ENCODE assay signal across 15 cellular contexts in genomic region chr1:109806733-109807397, GRCh38. TPM values are rescaled to one million over a fixed set of nuclear protein-coding genes. Genes with fewer than 3 reads are reported as not detected.
DNase-seq lines count a peak whose midpoint lies in the region; ATAC-seq and TF ChIP-seq lines count a peak whose summit lies in the region.
"Had no signal": no experiment of that assay in that cellular context is flagged by ENCODE, and none has a peak within 500 bp of the region (broad histone marks: within the 10 kb centered on the region; RNA-seq: fewer than 3 reads in every experiment).

No MANE protein-coding gene starts in this region.

- H2AK5ac ChIP-seq in IMR-90 (ENCODE audit: low read depth, low read length) = peak overlapping the region; percentile 57

- POLR2A ChIA-PET in IMR-90 (lab: Charles Lee; ENCODE audit: unreplicated experiment) = no interaction called here

- 86% methylated on average over 4 of the region's 6 CpGs; no CpG with 5 or more reads in 1 of the 2 experiments for WGBS in IMR-90 (ENCODE audit: extremely low coverage in 2 of 2, insufficient read length in 1 of 2), 2 experiments

- H3K4me1 ChIP-seq in IMR-90 (ENCODE audit: control insufficient read depth, insufficient read depth, low read length) = peaks cover 11% of the 10 kb centered on the region
- H3K4me1 ChIP-seq in left lung = peaks cover 0 to 33% of the 10 kb centered on the region in 2 donors

- ATAC-seq in IMR-90 (ENCODE audit: low read depth) (no peak), GM21367 (IDR thresholded peaks at IDR 0.05; ENCODE audit: unreplicated experiment) (no peak), left lung (no peak)
- ATAC-seq: T-cell had no signal

- no peaks in the 10 kb centered on the region for H3K36me3 Mint-ChIP-seq in T-helper 2 cell treated with Interferon-gamma antibody and Interleukin-4, amounts not matched to agents 5 μg/mL and 100 μg/mL, for 36 hours (ENCODE audit: low read depth)
- no peaks in the 10 kb centered on the region for H3K36me3 Mint-ChIP-seq in progenitor cell of endocrine pancreas (ENCODE audit: insufficient read depth)
- peaks cover 0 to 2% of the 10 kb centered on the region in 2 donors for H3K36me3 Mint-ChIP-seq in CD14-positive monocyte
- H3K36me3 Mint-ChIP-seq: T-cell had no signal

- H2BK20ac ChIP-seq in IMR-90 (ENCODE audit: low read depth, low read length) = peak overlapping the region; percentile 49; the same call in 1 of the 2 replicates

- H3K27me3 Mint-ChIP-seq in T-helper 2 cell treated with Interferon-gamma antibody and Interleukin-4, amounts not matched to agents 5 μg/mL and 100 μg/mL, for 36 hours (ENCODE audit: low read depth) = no peaks in the 10 kb centered on the region
- H3K27me3 Mint-ChIP-seq in progenitor cell of endocrine pancreas = no peaks in the 10 kb centered on the region
- peaks cover 2 to 3% (median 2%) of the 10 kb centered on the region in 3 donors for H3K27me3 Mint-ChIP-seq in CD14-positive monocyte (ENCODE audit: low read depth in 3 of 3)
- H3K27me3 Mint-ChIP-seq: T-cell had no signal

- H3K18ac ChIP-seq in IMR-90 (ENCODE audit: low read depth, low read length) = no peak overlapping the region

- H3K27me3 ChIP-seq in IMR-90 (ENCODE audit: control insufficient read depth, insufficient read depth, low read length) (no peaks in the 10 kb centered on the region), left lung (no peaks in the 10 kb centered on the region)
- H3K27me3 ChIP-seq: tibial artery had no signal

- H3K4me1 Mint-ChIP-seq in T-helper 2 cell treated with Interferon-gamma antibody and Interleukin-4, amounts not matched to agents 5 μg/mL and 100 μg/mL, for 36 hours (ENCODE audit: low read depth) = peaks cover 56% of the 10 kb centered on the region
- no peaks in the 10 kb centered on the region for H3K4me1 Mint-ChIP-seq in progenitor cell of endocrine pancreas (ENCODE audit: low read depth)
- H3K4me1 Mint-ChIP-seq in CD14-positive monocyte = peaks cover 16% of the 10 kb centered on the region

- in situ Hi-C loops in IMR-90 (cut with MboI; ENCODE audit: low sequenced_read_pairs) = no loop called here

- no peak overlapping the region for H4K5ac ChIP-seq in IMR-90 (ENCODE audit: low read depth, low read length)

- no peaks in the 10 kb centered on the region for H4K20me1 ChIP-seq in IMR-90 (ENCODE audit: insufficient read depth, low read length)

- H3K9me3 ChIP-seq in IMR-90 (ENCODE audit: control insufficient read depth, insufficient read depth, low read length) (no peaks in the 10 kb centered on the region), left lung (no peaks in the 10 kb centered on the region)
- H3K9me3 ChIP-seq: tibial artery had no signal

- H2BK5ac ChIP-seq in IMR-90 (ENCODE audit: low read depth, low read length, poor library complexity, severe bottlenecking) = no peak overlapping the region

- no peak for TF ChIP-seq POLR2A in IMR-90 (IDR thresholded peaks at IDR 0.05; ENCODE audit: low read depth, low read length)

- peaks cover 28% of the 10 kb centered on the region for H3K9me1 ChIP-seq in IMR-90 (ENCODE audit: insufficient read depth, low read length)

- no peak for TF ChIP-seq RAD21 in IMR-90 (IDR thresholded peaks at IDR 0.05; ENCODE audit: low read length)

- peak overlapping the region; percentile 39; the same call in 1 of the 2 replicates for H3K14ac ChIP-seq in IMR-90 (replicated peaks; ENCODE audit: low read depth, low read length)

- H3K4me3 ChIP-seq in IMR-90 (ENCODE audit: insufficient read depth, low read depth, low read length) (no peak overlapping the region), left lung (no peak overlapping the region)
- H3K4me3 ChIP-seq: tibial artery had no signal

- no peak overlapping the region for H3K23ac ChIP-seq in IMR-90 (ENCODE audit: low read depth, low read length)

- peak overlapping the region; percentile 56; the same call in 1 of the 3 replicates for H2BK15ac ChIP-seq in IMR-90 (ENCODE audit: low read depth, low read length)

- no peak overlapping the region for H3K4me2 ChIP-seq in IMR-90 (ENCODE audit: low read depth, low read length)

- H2AK9ac ChIP-seq in IMR-90 (replicated peaks; ENCODE audit: low read depth, low read length, poor library complexity) = peak overlapping the region; percentile 82

- peak overlapping the region; percentile 21 for H3K4me3 Mint-ChIP-seq in T-helper 2 cell treated with Interferon-gamma antibody and Interleukin-4, amounts not matched to agents 5 μg/mL and 100 μg/mL, for 36 hours
- no peak overlapping the region for H3K4me3 Mint-ChIP-seq in progenitor cell of endocrine pancreas (ENCODE audit: low read depth)
- no peak overlapping the region for H3K4me3 Mint-ChIP-seq in CD14-positive monocyte
- H3K4me3 Mint-ChIP-seq: T-cell had no signal

- H3K27ac ChIP-seq in IMR-90 (ENCODE audit: insufficient read depth, low read length) (no peak overlapping the region), left lung (peak overlapping the region in 1 of 2 donors; percentile 45)
- H3K27ac ChIP-seq: tibial artery had no signal

- dilution Hi-C loops in IMR-90 (cut with HindIII; ENCODE audit: low sequenced_read_pairs, unreplicated experiment) = no loop called here

- intact Hi-C loops in IMR-90 (cut with micrococcal nuclease) = no loop called here
- intact Hi-C loops in CD14-positive monocyte (cut with micrococcal nuclease) = loop anchor here in 1 of 2 donors (5.0 kb wide), 1 partner anchor 40 kb away; no protein-coding TSS in a partner anchor
- intact Hi-C loops in left lung (cut with DNase I) = no loop called here

- no peak overlapping the region for H3K56ac ChIP-seq in IMR-90 (ENCODE audit: extremely low read depth, insufficient read depth, low read length)

- no peak for TF ChIP-seq CTCF in IMR-90 (conservative IDR thresholded peaks at IDR 0.05; ENCODE audit: low read depth, low read length)
- no peak for TF ChIP-seq CTCF in progenitor cell of endocrine pancreas (IDR thresholded peaks at IDR 0.05; ENCODE audit: unreplicated experiment)
- no peak for TF ChIP-seq CTCF in CD14-positive monocyte (IDR thresholded peaks at IDR 0.05)
- TF ChIP-seq CTCF in left lung (IDR thresholded peaks at IDR 0.05) = no peak

- H3K36me3 ChIP-seq in IMR-90 (ENCODE audit: control insufficient read depth, insufficient read depth, low read length) (no peaks in the 10 kb centered on the region), left lung (no peaks in the 10 kb centered on the region)
- H3K36me3 ChIP-seq: tibial artery had no signal

- H2AFZ ChIP-seq in IMR-90 (replicated peaks; ENCODE audit: low read length, poor library complexity) = peak overlapping the region; percentile 67

- H3K79me1 ChIP-seq in IMR-90 (ENCODE audit: low read depth in 1 of 2, low read length in 2 of 2) = no peaks in the 10 kb centered on the region

- H3K9me3 Mint-ChIP-seq in T-helper 2 cell treated with Interferon-gamma antibody and Interleukin-4, amounts not matched to agents 5 μg/mL and 100 μg/mL, for 36 hours = no peaks in the 10 kb centered on the region
- H3K9me3 Mint-ChIP-seq in progenitor cell of endocrine pancreas (ENCODE audit: low read depth) (no peaks in the 10 kb centered on the region), CD14-positive monocyte (peaks cover 0 to 2% (median 0%) of the 10 kb centered on the region in 7 donors)
- H3K9me3 Mint-ChIP-seq: T-cell had no signal

- peak overlapping the region; percentile 69 for H3K27ac Mint-ChIP-seq in T-helper 2 cell treated with Interferon-gamma antibody and Interleukin-4, amounts not matched to agents 5 μg/mL and 100 μg/mL, for 36 hours
- H3K27ac Mint-ChIP-seq in progenitor cell of endocrine pancreas (peak overlapping the region; percentile 37), CD14-positive monocyte (peak overlapping the region in 1 of 7 donors; percentile 44)

- H2BK120ac ChIP-seq in IMR-90 (ENCODE audit: low read depth, low read length) = peak overlapping the region; percentile 75

- no TSS peak for BruUV-seq in IMR-90 (replicated peaks; lab: Mats Ljungman, UMichigan)

- H3K9ac ChIP-seq in IMR-90 (ENCODE audit: low read depth, low read length) = no peak overlapping the region

- peak overlapping the region; percentile 32; the same call in 1 of the 2 replicates for H4K91ac ChIP-seq in IMR-90 (ENCODE audit: insufficient read depth, low read depth, low read length)

- H4K8ac ChIP-seq in IMR-90 (ENCODE audit: low read depth in 2 of 2, low read length in 2 of 2) = no peak overlapping the region; a peak in 1 of 4 replicates

- DNase-seq in T-helper 2 cell treated with Interferon-gamma antibody and Interleukin-4, amounts not matched to agents 5 μg/mL and 100 μg/mL, for 36 hours (ENCODE audit: low spot score) = no peak
- DNase-seq in T-helper 2 cell = no peak
- DNase-seq in IMR-90 = no peak
- peak; percentile 30 for DNase-seq in ecto neural progenitor cell (ENCODE audit: low spot score)
- DNase-seq in progenitor cell of endocrine pancreas (ENCODE audit: low spot score, unreplicated experiment) = no peak
- DNase-seq in CD14-positive monocyte (ENCODE audit: low spot score) = no peak
- DNase-seq in left lung = no peak
- DNase-seq: activated CD4-positive, alpha-beta T cell treated with anti-CD3 and anti-CD28 coated beads, Interleukin-2, amount 50 U/mL, for 4 hours; cortex of kidney; T-cell had no signal

- CTCF ChIA-PET in IMR-90 (lab: Yijun Ruan, JAX) = no interaction called here

- peak overlapping the region; percentile 67 for H3K4ac ChIP-seq in IMR-90 (ENCODE audit: low read depth, low read length)

TF ChIP-seq in IMR-90, 13 proteins besides CTCF, POLR2A, EP300 and RAD21:
- TF ChIP-seq CHD1 (IDR thresholded peaks at IDR 0.05; ENCODE audit: low read depth, low read length) (no peak), USF2 (IDR thresholded peaks at IDR 0.05; ENCODE audit: low read depth, low read length) (no peak), MXI1 (IDR thresholded peaks at IDR 0.05; ENCODE audit: borderline replicate concordance, low read depth, low read length) (no peak), FOS (IDR thresholded peaks at IDR 0.05; ENCODE audit: low read depth, low read length) (no peak), CEBPB (IDR thresholded peaks at IDR 0.05; ENCODE audit: low read depth, low read length) (peak; percentile 43; the same call in 1 of the 2 replicates)
TF ChIP-seq in IMR-90: peak in this region for 1.

RNA-seq across cellular contexts. Expression of gene EPS8L3, which starts 43.1 kb away (rescaled TPM):
- total RNA-seq in IMR-90 (2012; rRNA removed) (not detected in 2 replicates), progenitor cell of endocrine pancreas (9.5 and 14.2 TPM in 2 replicates), left lung (not detected)
- polyA plus RNA-seq in IMR-90 (2012; rRNA removed) (not detected in 2 replicates), CD14-positive monocyte (not detected)
- polyA plus RNA-seq in IMR-90 (2012; cell fraction: cytosol; rRNA removed) = 0.11 TPM in 1 of 2 replicates, not detected in the other
- not detected in 2 replicates for polyA plus RNA-seq in IMR-90 (2012; cell fraction: nucleus; rRNA removed; ENCODE audit: low replicate concordance)
- total RNA-seq: A673, M059J, skeletal muscle tissue had no signal

Comparison
In these comparisons a context has a peak if more than half of its experiments do, and no peak if none do; other contexts are left out.
1. RNA of gene EPS8L3, which starts 43.1 kb away (total RNA-seq): 9.5 to 14.2 TPM in progenitor cell of endocrine pancreas; not detected in IMR-90 and not detected in left lung; every median in the first group is over 10 times any median in the second.